ENCODE assay signal across 8 cellular contexts in the genomic region with DNA sequence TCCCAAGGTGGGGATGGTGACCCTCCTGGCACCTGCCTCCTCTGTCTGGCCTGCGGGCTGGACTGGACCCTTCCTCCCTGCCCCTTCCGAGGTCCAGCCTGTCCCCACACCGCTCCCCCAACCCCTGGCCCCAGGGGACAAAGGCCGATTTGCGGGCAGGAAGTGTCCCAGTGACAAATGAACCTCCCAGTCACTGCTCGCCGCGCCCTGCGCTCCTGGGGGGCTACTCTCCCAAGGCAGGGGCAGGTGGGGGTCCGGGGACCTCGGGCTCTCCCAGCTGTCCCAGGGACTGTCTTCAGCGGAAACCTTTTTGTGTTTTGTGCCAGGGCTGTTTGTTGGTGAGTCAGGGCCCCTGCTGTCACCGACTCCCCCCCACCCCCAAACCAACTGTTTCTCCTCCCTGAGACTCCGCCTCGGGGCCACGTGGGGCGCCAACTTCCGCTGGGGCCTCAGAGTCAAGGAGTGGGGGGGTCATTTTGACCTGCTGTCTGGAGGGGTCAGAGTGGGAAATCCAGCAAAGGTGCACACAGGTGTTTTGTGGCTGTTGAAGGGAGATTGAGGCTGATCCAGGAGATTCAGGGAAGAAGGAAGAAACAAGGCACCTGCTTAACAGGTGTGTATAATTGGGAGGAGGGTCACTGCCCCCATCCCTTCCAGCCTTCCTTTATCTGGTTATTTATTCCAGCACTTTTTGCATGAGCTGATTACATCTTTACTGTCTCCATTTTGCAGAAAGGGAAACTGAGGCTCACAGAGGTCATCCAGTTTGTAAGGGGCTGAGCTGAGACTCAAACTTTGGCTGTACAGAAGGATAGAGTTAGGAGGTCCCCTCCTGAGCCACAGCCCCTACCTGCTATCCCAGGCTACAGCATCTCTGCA. TPM values are rescaled to one million over a fixed set of nuclear protein-coding genes. Genes with fewer than 3 reads are reported as not detected.
A peak's percentile ranks its signal among the peaks of the same experiment; 100 is the strongest.
DNase-seq lines count a peak whose midpoint lies in the region; ATAC-seq lines count a peak whose summit lies in the region.

No MANE protein-coding gene starts in this region.

- H3K9me3 Mint-ChIP-seq in T-cell = no peaks in the 10 kb centered on the region
- no peaks in the 10 kb centered on the region for H3K9me3 Mint-ChIP-seq in activated naive CD8-positive, alpha-beta T cell treated with anti-CD3 and anti-CD28 coated beads, Interleukin-2, amount 50 U/mL, for 24 hours

- H3K4me1 Mint-ChIP-seq in T-cell = peaks cover 14 to 25% (median 23%) of the 10 kb centered on the region in 3 donors
- peaks cover 21% of the 10 kb centered on the region for H3K4me1 Mint-ChIP-seq in activated naive CD8-positive, alpha-beta T cell treated with anti-CD3 and anti-CD28 coated beads, Interleukin-2, amount 50 U/mL, for 24 hours

- ATAC-seq in HG03354 (IDR thresholded peaks at IDR 0.05; ENCODE audit: poor library complexity, severe bottlenecking, unreplicated experiment) (peak; percentile 63), T-cell (replicated peaks in 1 of 4) (peak; percentile 77 to 86 (median 81)), GM18861 (IDR thresholded peaks at IDR 0.05; ENCODE audit: unreplicated experiment) (no peak)
- peak; percentile 71 for ATAC-seq in activated naive CD8-positive, alpha-beta T cell treated with anti-CD3 and anti-CD28 coated beads, Interleukin-2, amount 50 U/mL, for 24 hours

- peaks cover 5% of the 10 kb centered on the region for H3K36me3 Mint-ChIP-seq in T-cell
- peaks cover under 1% of the 10 kb centered on the region for H3K36me3 Mint-ChIP-seq in activated naive CD8-positive, alpha-beta T cell treated with anti-CD3 and anti-CD28 coated beads, Interleukin-2, amount 50 U/mL, for 24 hours (ENCODE audit: low read depth)

- peak; percentile 25 to 70 (median 52) for DNase-seq in T-cell
- DNase-seq in activated naive CD8-positive, alpha-beta T cell treated with anti-CD3 and anti-CD28 coated beads, Interleukin-2, amount 50 U/mL, for 24 hours = peak; percentile 76
- peak in 39 of 51 donors; percentile 2 to 74 (median 33) for DNase-seq in hypothalamus (lab: John Stamatoyannopoulos, UW)
- DNase-seq in skeletal muscle cell (ENCODE audit: low read depth) = no peak
- DNase-seq in NCI-H2107 (lab: John Stamatoyannopoulos, UW) = no peak

- H3K27ac Mint-ChIP-seq in T-cell = peak overlapping the region; percentile 94
- peak overlapping the region; percentile 66 for H3K27ac Mint-ChIP-seq in activated naive CD8-positive, alpha-beta T cell treated with anti-CD3 and anti-CD28 coated beads, Interleukin-2, amount 50 U/mL, for 24 hours

- no peaks in the 10 kb centered on the region for H3K27me3 Mint-ChIP-seq in T-cell
- no peaks in the 10 kb centered on the region for H3K27me3 Mint-ChIP-seq in activated naive CD8-positive, alpha-beta T cell treated with anti-CD3 and anti-CD28 coated beads, Interleukin-2, amount 50 U/mL, for 24 hours

- peak overlapping the region; percentile 82 for H3K4me3 ChIP-seq in GM08714 (ENCODE audit: low read length)
- peak overlapping the region; percentile 73 for H3K4me3 ChIP-seq in skeletal muscle cell (ENCODE audit: low read depth, low read length)

- CTCF ChIA-PET in T-cell (lab: Charles Lee) = interaction anchor here in 1 of 2 donors (1.0 kb wide), 1 partner anchor 12 kb away, joined by 5 read pairs; no protein-coding TSS in a partner anchor

- POLR2A ChIA-PET in T-cell (lab: Charles Lee) = no interaction called here

- peak overlapping the region; percentile 77 to 87 (median 84) for H3K4me3 Mint-ChIP-seq in T-cell
- H3K4me3 Mint-ChIP-seq in activated naive CD8-positive, alpha-beta T cell treated with anti-CD3 and anti-CD28 coated beads, Interleukin-2, amount 50 U/mL, for 24 hours = peak overlapping the region; percentile 73

RNA-seq across cellular contexts. Expression of gene PGPEP1, which starts 0.8 kb away (rescaled TPM):
- 10 to 100 TPM; 35.7 to 52.6 (median 45.1) TPM for total RNA-seq in T-cell

RNA-seq across cellular contexts. Expression of gene LSM4, which starts 18.4 kb away (rescaled TPM):
- total RNA-seq in T-cell = 10 to 100 TPM; 58.5 to 82.7 (median 69.1) TPM

RNA-seq across cellular contexts. Expression of gene GDF15, which starts 44.7 kb away (rescaled TPM):
- 1 to 10 TPM in 3 of 5 donors, not detected in 2; 1.5 to 1.7 (median 1.5) TPM for total RNA-seq in T-cell

RNA-seq across cellular contexts. Expression of gene LRRC25, which starts 56.2 kb away (rescaled TPM):
- under 1 TPM in 3 of 5 donors, not detected in 2; 0.16 to 0.33 (median 0.30) TPM for total RNA-seq in T-cell

RNA-seq across cellular contexts. Expression of gene JUND, which starts 59.8 kb away (rescaled TPM):
- total RNA-seq in T-cell = 1,000 to 10,000 TPM in 1 of 5 donors, 100 to 1,000 TPM in 4; 247 to 1,161 (median 272) TPM

Comparison
In these comparisons a context has a peak if more than half of its experiments do, and no peak if none do; other contexts are left out.
1. DNase-seq: peak in T-cell (34 of 34), activated naive CD8-positive, alpha-beta T cell treated with anti-CD3 and anti-CD28 coated beads, Interleukin-2, amount 50 U/mL, for 24 hours (single experiment) and hypothalamus (39 of 51); none in skeletal muscle cell (single experiment) and NCI-H2107 (single experiment).